2 cellular contexts compared by ENCODE assay signal in genomic region chr11:45083544-45084087, GRCh38.
TF ChIP-seq lines count a peak whose summit lies in the region.

No MANE protein-coding gene starts in this region.

TF ChIP-seq in GM23338, 12 proteins besides CTCF, POLR2A, EP300 and RAD21 (continued from another document):
- TF ChIP-seq REST (IDR thresholded peaks at IDR 0.05; ENCODE audit: unreplicated experiment) (no peak), CREB1 (CRISPR knock-in tag; IDR thresholded peaks at IDR 0.05; ENCODE audit: low read depth) (no peak), JUNB (IDR thresholded peaks at IDR 0.05; ENCODE audit: unreplicated experiment) (no peak), POLR2AphosphoS5 (IDR thresholded peaks at IDR 0.05; ENCODE audit: low read depth) (no peak), NANOG (IDR thresholded peaks at IDR 0.05; ENCODE audit: borderline replicate concordance) (no peak), ZNF114 (CRISPR knock-in tag; IDR thresholded peaks at IDR 0.05) (no peak), ZNF331 (CRISPR knock-in tag; IDR thresholded peaks at IDR 0.05; ENCODE audit: low read depth) (no peak), EZH2 (IDR thresholded peaks at IDR 0.05; ENCODE audit: low read depth, unreplicated experiment) (no peak), ETS1 (IDR thresholded peaks at IDR 0.05) (no peak), ZNF462 (CRISPR knock-in tag; IDR thresholded peaks at IDR 0.05) (no peak), EZH2phosphoT487 (IDR thresholded peaks at IDR 0.05; ENCODE audit: unreplicated experiment) (no peak)

TF ChIP-seq in WTC11, 78 proteins besides CTCF, POLR2A, EP300 and RAD21 (continued from another document):
- TF ChIP-seq E2F4 (CRISPR knock-in tag; IDR thresholded peaks at IDR 0.05; ENCODE audit: borderline replicate concordance, low read depth) (no peak), ARID4B (CRISPR knock-in tag; IDR thresholded peaks at IDR 0.05; ENCODE audit: borderline replicate concordance) (no peak), TCF7 (CRISPR knock-in tag; IDR thresholded peaks at IDR 0.05; ENCODE audit: low read depth) (no peak), FOXK1 (CRISPR knock-in tag; IDR thresholded peaks at IDR 0.05) (no peak), GABPB1 (CRISPR knock-in tag; IDR thresholded peaks at IDR 0.05) (no peak), SMAD4 (CRISPR knock-in tag; IDR thresholded peaks at IDR 0.05) (no peak), MLX (CRISPR knock-in tag; IDR thresholded peaks at IDR 0.05) (no peak), ZNF232 (CRISPR knock-in tag; IDR thresholded peaks at IDR 0.05) (no peak), ZNF317 (CRISPR knock-in tag; IDR thresholded peaks at IDR 0.05; ENCODE audit: borderline replicate concordance, low read depth) (no peak), NFE2L1 (CRISPR knock-in tag; IDR thresholded peaks at IDR 0.05) (no peak)
